In the genomic region with DNA sequence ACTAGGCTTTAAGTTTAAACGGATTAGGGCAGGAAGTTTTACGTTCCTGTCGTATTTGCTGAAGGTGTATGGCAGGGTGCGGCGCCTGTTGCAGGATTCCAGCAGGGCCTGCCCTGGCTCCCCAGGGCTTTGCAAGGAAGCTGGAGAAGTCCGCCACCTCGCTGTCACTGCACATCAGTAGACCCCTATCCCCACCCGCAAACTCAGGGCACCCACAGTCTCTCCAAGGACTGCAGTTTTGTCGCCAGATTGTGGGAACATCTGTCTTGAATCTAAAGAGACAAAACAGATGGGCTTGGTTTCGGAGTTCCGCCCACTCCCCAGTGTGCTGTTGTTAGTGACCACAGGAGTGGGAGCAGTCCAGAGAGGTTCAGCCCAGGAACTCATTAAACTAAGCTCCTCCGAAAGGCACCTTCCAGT, we compare ENCODE assay signal across 15 cellular contexts.
DNase-seq lines count a peak whose midpoint lies in the region; ATAC-seq, FAIRE-seq and TF ChIP-seq lines count a peak whose summit lies in the region.
"Had no signal": no experiment of that assay in that cellular context is flagged by ENCODE, and none has a peak within 500 bp of the region (broad histone marks: within the 10 kb centered on the region; RNA-seq: fewer than 3 reads in every experiment).

No MANE protein-coding gene starts in this region.

- no peaks in the 10 kb centered on the region for H3K9me3 Mint-ChIP-seq in Caco-2 (ENCODE audit: unreplicated experiment)
- peaks cover 2% of the 10 kb centered on the region for H3K9me3 Mint-ChIP-seq in neural progenitor cell
- H3K9me3 Mint-ChIP-seq in naive thymus-derived CD4-positive, alpha-beta T cell, result peaks cover 0 to 5% (median 0%) of the 10 kb centered on the region in 11 donors
- H3K9me3 Mint-ChIP-seq: dendritic cell treated with granulocyte-macrophage colony-stimulating factor and Interleukin-4, amounts not matched to agents 40 ng/mL and 50 ng/mL, for 4 days had no signal

- no peaks in the 10 kb centered on the region for H3K36me3 Mint-ChIP-seq in Caco-2 (ENCODE audit: insufficient read depth, unreplicated experiment)
- H3K36me3 Mint-ChIP-seq in neural progenitor cell, result no peaks in the 10 kb centered on the region
- H3K36me3 Mint-ChIP-seq in naive thymus-derived CD4-positive, alpha-beta T cell, result peaks cover 0 to 3% (median 0%) of the 10 kb centered on the region in 5 donors

- CTCF ChIA-PET in Caco-2 (lab: Charles Lee), result interaction anchor here (0.7 to 1.8 kb wide), 5 partner anchors 34 to 275 kb away, joined by 3 to 5 read pairs (median 4); partner anchors contain the start of gene TGFBR3
- CTCF ChIA-PET in H1 (lab: Charles Lee; ENCODE audit: partially characterized antibody), result interaction anchor here (0.9 to 2.0 kb wide), 5 partner anchors 11 to 315 kb away, joined by 3 to 6 read pairs (median 4); no protein-coding TSS in a partner anchor
- CTCF ChIA-PET in naive thymus-derived CD4-positive, alpha-beta T cell (lab: Charles Lee), result no interaction called here

- H3K18ac ChIP-seq in H1 (ENCODE audit: extremely low read depth, low read length), result no peak overlapping the region

- no peak overlapping the region for H2BK20ac ChIP-seq in H1 (ENCODE audit: low read length)

- H2BK120ac ChIP-seq in H1 (replicated peaks; ENCODE audit: low read depth, low read length), result no peak overlapping the region

- POLR2A ChIA-PET in Caco-2 (lab: Charles Lee), result interaction anchor here (0.9 kb wide), 1 partner anchor 126 kb away, joined by 5 read pairs; no protein-coding TSS in a partner anchor
- POLR2A ChIA-PET in H1 (lab: Charles Lee; ENCODE audit: partially characterized antibody), result no interaction called here
- POLR2A ChIA-PET in naive thymus-derived CD4-positive, alpha-beta T cell (lab: Charles Lee), result no interaction called here

- H3K27me3 Mint-ChIP-seq in Caco-2 (ENCODE audit: insufficient read depth, unreplicated experiment) (no peaks in the 10 kb centered on the region), neural progenitor cell (ENCODE audit: insufficient read depth, low read depth) (peaks cover 9% of the 10 kb centered on the region)
- no peaks in the 10 kb centered on the region for H3K27me3 Mint-ChIP-seq in naive thymus-derived CD4-positive, alpha-beta T cell

- H3K79me2 ChIP-seq in H1 (ENCODE audit: control insufficient read depth in 1 of 2, insufficient read depth in 2 of 2, low read length in 2 of 2) (no peaks in the 10 kb centered on the region), neural progenitor cell (ENCODE audit: low read depth) (no peaks in the 10 kb centered on the region)

- H2BK15ac ChIP-seq in H1 (ENCODE audit: low read length), result no peak overlapping the region

- H4K20me1 ChIP-seq in H1 (replicated peaks in 1 of 2; ENCODE audit: control insufficient read depth in 1 of 2, insufficient read depth in 2 of 2, low read length in 2 of 2) (no peaks in the 10 kb centered on the region), neural progenitor cell (ENCODE audit: low read depth) (no peaks in the 10 kb centered on the region)

- 0 out of 2 replicates have a peak overlapping the region, but pooled peaks have one; percentile 55 for H2AFZ ChIP-seq in H1 (ENCODE audit: low read length)
- peak overlapping the region; percentile 77 for H2AFZ ChIP-seq in neural progenitor cell (replicated peaks)

- H3K27ac Mint-ChIP-seq in Caco-2 (ENCODE audit: unreplicated experiment) (peak overlapping the region; percentile 95), neural progenitor cell (no peak overlapping the region)
- H3K27ac Mint-ChIP-seq in naive thymus-derived CD4-positive, alpha-beta T cell, result no peak overlapping the region
- H3K27ac Mint-ChIP-seq: dendritic cell treated with granulocyte-macrophage colony-stimulating factor and Interleukin-4, amounts not matched to agents 40 ng/mL and 50 ng/mL, for 4 days had no signal

- FAIRE-seq in H1 (lab: Jason Lieb, UNC), result no peak

- no peak overlapping the region for H4K8ac ChIP-seq in H1 (ENCODE audit: extremely low read depth, insufficient read depth, low read length)

- H3K9ac ChIP-seq in H1 (replicated peaks in 1 of 4; ENCODE audit: extremely low read depth in 1 of 4, low read depth in 3 of 4, low read length in 3 of 4) (no peak overlapping the region), neural progenitor cell (no peak overlapping the region)

- TF ChIP-seq RAD21 in H1 (IDR thresholded peaks at IDR 0.05 in 1 of 2, conservative IDR thresholded peaks at IDR 0.05 in 1 of 2; ENCODE audit: low read depth in 2 of 2, low read length in 2 of 2), result 0 out of 4 replicates have a peak, but pooled peaks of 1 of the 2 experiments have one; percentile 1

- H3K9me3 ChIP-seq in Caco-2 (no peaks in the 10 kb centered on the region), H1 (ENCODE audit: insufficient read depth in 2 of 2, low read depth in 1 of 2, low read length in 1 of 2) (no peaks in the 10 kb centered on the region), neural progenitor cell (ENCODE audit: low read depth) (no peaks in the 10 kb centered on the region)
- H3K9me3 ChIP-seq in naive thymus-derived CD4-positive, alpha-beta T cell (ENCODE audit: control insufficient read depth in 2 of 3, low read length in 3 of 3), result no peaks in the 10 kb centered on the region
- H3K9me3 ChIP-seq: vagina had no signal

- no peaks in the 10 kb centered on the region for H3K36me3 ChIP-seq in Caco-2 (ENCODE audit: control insufficient read depth, insufficient read depth, low read length)
- no peaks in the 10 kb centered on the region; a peak in 1 of 8 replicates for H3K36me3 ChIP-seq in H1 (ENCODE audit: control insufficient read depth in 2 of 4, insufficient read depth in 4 of 4, low read length in 3 of 4)
- H3K36me3 ChIP-seq in neural progenitor cell, result no peaks in the 10 kb centered on the region
- H3K36me3 ChIP-seq in naive thymus-derived CD4-positive, alpha-beta T cell (ENCODE audit: control insufficient read depth in 2 of 3, insufficient read depth in 3 of 3, low read length in 3 of 3), result no peaks in the 10 kb centered on the region
- H3K36me3 ChIP-seq: vagina had no signal

- WGBS in H1 (ENCODE audit: extremely low coverage in 1 of 2, insufficient coverage in 1 of 2, insufficient read length in 1 of 2, insufficient replicate concordance in 2 of 2, low coverage in 1 of 2, low lambda C conversion rate in 2 of 2, missing lambda C conversion rate in 1 of 2), 2 experiments, result 52% methylated on average over 12 of the region's 12 CpGs; no CpG with 5 or more reads in 1 of the 2 experiments

- intact Hi-C loops in Caco-2 (cut with micrococcal nuclease; ENCODE audit: unreplicated experiment), result loop anchor here (1.0 to 10.0 kb wide), 8 partner anchors 51 to 273 kb away; partner anchors contain the start of gene TGFBR3
- intact Hi-C loops in naive thymus-derived CD4-positive, alpha-beta T cell (cut with micrococcal nuclease), result no loop called here

- H3K4me3 ChIP-seq in Caco-2 (ENCODE audit: low read depth, low read length) (no peak overlapping the region), H1 (ENCODE audit: extremely low read depth in 1 of 4, insufficient read depth in 2 of 4, low read depth in 3 of 4, low read length in 4 of 4) (no peak overlapping the region), neural progenitor cell (peak overlapping the region; percentile 26)
- H3K4me3 ChIP-seq in naive thymus-derived CD4-positive, alpha-beta T cell (ENCODE audit: low read length), result no peak overlapping the region
- H3K4me3 ChIP-seq: vagina had no signal

- H3F3A ChIP-seq in neural progenitor cell (ENCODE audit: low read depth), result peaks cover 23% of the 10 kb centered on the region

- no peak for ATAC-seq in HG03097 (IDR thresholded peaks at IDR 0.05; ENCODE audit: low FRiP score, unreplicated experiment)
- ATAC-seq in naive thymus-derived CD4-positive, alpha-beta T cell, result no peak

- no peak overlapping the region for H3K23ac ChIP-seq in H1 (ENCODE audit: insufficient read length)

- H4K91ac ChIP-seq in H1 (replicated peaks; ENCODE audit: insufficient read length, low read length), result no peak overlapping the region

- H3K14ac ChIP-seq in H1 (ENCODE audit: insufficient read length), result no peak overlapping the region

- no peaks in the 10 kb centered on the region for H3K23me2 ChIP-seq in H1 (ENCODE audit: low read depth, low read length)

- no peaks in the 10 kb centered on the region for H3K79me1 ChIP-seq in H1 (ENCODE audit: low read depth, low read length)

- H3K27ac ChIP-seq in H1 (ENCODE audit: low read depth, low read length), result no peak overlapping the region
- peak overlapping the region; percentile 82 for H3K27ac ChIP-seq in neural progenitor cell
- H3K27ac ChIP-seq in naive thymus-derived CD4-positive, alpha-beta T cell (ENCODE audit: low read depth, low read length), result no peak overlapping the region
- H3K27ac ChIP-seq: vagina had no signal

- H3K27me3 ChIP-seq in Caco-2 (replicated peaks; ENCODE audit: control insufficient read depth, insufficient read depth, low read length) (no peaks in the 10 kb centered on the region), H1 (replicated peaks in 1 of 4; ENCODE audit: control insufficient read depth in 3 of 4, extremely low read depth in 1 of 4, insufficient read depth in 3 of 4, low read length in 3 of 4) (no peaks in the 10 kb centered on the region), neural progenitor cell (no peaks in the 10 kb centered on the region)
- H3K27me3 ChIP-seq in naive thymus-derived CD4-positive, alpha-beta T cell (ENCODE audit: control insufficient read depth in 2 of 2, insufficient read depth in 2 of 2, low read length in 2 of 2), result no peaks in the 10 kb centered on the region
- H3K27me3 ChIP-seq: vagina had no signal

- no peak overlapping the region for H2BK5ac ChIP-seq in H1 (ENCODE audit: low read depth, low read length)

- no TSS peak for BruUV-seq in Caco-2 (replicated peaks; lab: Mats Ljungman, UMichigan)

- TF ChIP-seq EP300 in H1 (IDR thresholded peaks at IDR 0.05; ENCODE audit: borderline replicate concordance in 1 of 2, low read depth in 2 of 2, low read length in 2 of 2), result no peak

- H4K5ac ChIP-seq in H1 (ENCODE audit: insufficient read length, low read depth, low read length), result no peak overlapping the region

- H3K4ac ChIP-seq in H1 (replicated peaks; ENCODE audit: insufficient read length, low read depth, low read length), result no peak overlapping the region

- no peak overlapping the region for H3K56ac ChIP-seq in H1 (replicated peaks; ENCODE audit: insufficient read length, low read depth, low read length)

- DNase-seq in Caco-2 (peak; percentile 86 to 93), NCI-H1694 (lab: John Stamatoyannopoulos, UW) (peak; percentile 8), H1 (ENCODE audit: low read depth in 1 of 2, low spot score in 2 of 2) (no peak), neural progenitor cell (ENCODE audit: low spot score) (peak; percentile 73), DMS153 (lab: John Stamatoyannopoulos, UW) (no peak), HCEC 1CT (no peak)
- DNase-seq in naive thymus-derived CD4-positive, alpha-beta T cell, result no peak
- DNase-seq: activated CD4-positive, CD25-positive, alpha-beta regulatory T cell treated with anti-CD3 and anti-CD28 coated beads, Interleukin-2, amount 50 U/mL, for 72 hours; activated T-cell treated with anti-CD3 and anti-CD28 coated beads for 4 hours; amniotic stem cell; NCI-H2081 treated with DMSO at 0.1 percent for 48 hours; occipital lobe had no signal

- TF ChIP-seq CTCF in Caco-2 (IDR thresholded peaks at IDR 0.05; ENCODE audit: insufficient read depth in 1 of 2, low read depth in 1 of 2, low read length in 1 of 2, severe bottlenecking in 1 of 2, unreplicated experiment in 1 of 2), result peak in 1 of 2 experiments; percentile 41
- peak in 1 of 3 experiments; percentile 4; a peak in 1 of 4 replicates for TF ChIP-seq CTCF in H1 (IDR thresholded peaks at IDR 0.05; ENCODE audit: control extremely low read depth in 1 of 3, insufficient read depth in 1 of 3, low read depth in 1 of 3, low read length in 3 of 3)
- TF ChIP-seq CTCF in neural progenitor cell (IDR thresholded peaks at IDR 0.05), result no peak

- H3K4me3 Mint-ChIP-seq in Caco-2 (ENCODE audit: unreplicated experiment) (peak overlapping the region; percentile 33), neural progenitor cell (no peak overlapping the region)
- H3K4me3 Mint-ChIP-seq in naive thymus-derived CD4-positive, alpha-beta T cell, result no peak overlapping the region
- H3K4me3 Mint-ChIP-seq: dendritic cell treated with granulocyte-macrophage colony-stimulating factor and Interleukin-4, amounts not matched to agents 40 ng/mL and 50 ng/mL, for 4 days had no signal

- no peak for TF ChIP-seq POLR2A in H1 (IDR thresholded peaks at IDR 0.05; ENCODE audit: control extremely low read depth in 1 of 2, low read depth in 2 of 2, low read length in 2 of 2)

- H2AK5ac ChIP-seq in H1 (ENCODE audit: low read depth, low read length), result no peak overlapping the region

- H3K4me1 Mint-ChIP-seq in Caco-2 (ENCODE audit: low read depth, unreplicated experiment), result peaks cover 24% of the 10 kb centered on the region
- peaks cover 29% of the 10 kb centered on the region for H3K4me1 Mint-ChIP-seq in neural progenitor cell
- H3K4me1 Mint-ChIP-seq in naive thymus-derived CD4-positive, alpha-beta T cell, result peaks cover 0 to 8% (median 0%) of the 10 kb centered on the region in 7 donors

- H2BK12ac ChIP-seq in H1 (ENCODE audit: low read depth, low read length), result peak overlapping the region; percentile 60; the same call in 1 of the 2 replicates

- H3K4me1 ChIP-seq in Caco-2, result peaks cover 47% of the 10 kb centered on the region
- H3K4me1 ChIP-seq in H1 (replicated peaks in 1 of 4; ENCODE audit: control insufficient read depth in 3 of 4, insufficient read depth in 4 of 4, low read length in 3 of 4), result peaks cover 1 to 7% (median 4%) of the 10 kb centered on the region in 4 experiments; a peak in 5 of 7 replicates
- peaks cover 34% of the 10 kb centered on the region for H3K4me1 ChIP-seq in neural progenitor cell
- H3K4me1 ChIP-seq in naive thymus-derived CD4-positive, alpha-beta T cell (ENCODE audit: control insufficient read depth in 2 of 2, insufficient read depth in 2 of 2, low read length in 2 of 2), result no peaks in the 10 kb centered on the region
- H3K4me1 ChIP-seq: vagina had no signal

- peak overlapping the region in 1 of 2 experiments; percentile 35; a peak in 2 of 4 replicates for H3K4me2 ChIP-seq in H1 (ENCODE audit: insufficient read depth in 1 of 2, low read depth in 2 of 2, low read length in 2 of 2)
- peak overlapping the region; percentile 70 for H3K4me2 ChIP-seq in neural progenitor cell

Comparison
In these comparisons a context has a peak if more than half of its experiments do, and no peak if none do; other contexts are left out.
1. DNase-seq: peak in Caco-2 (2 of 2), NCI-H1694 (single experiment) and neural progenitor cell (single experiment); none in H1 (0 of 2), naive thymus-derived CD4-positive, alpha-beta T cell (0 of 9), DMS153 (single experiment) and HCEC 1CT (single experiment).